8 cellular contexts compared by ENCODE assay signal in the genomic region with DNA sequence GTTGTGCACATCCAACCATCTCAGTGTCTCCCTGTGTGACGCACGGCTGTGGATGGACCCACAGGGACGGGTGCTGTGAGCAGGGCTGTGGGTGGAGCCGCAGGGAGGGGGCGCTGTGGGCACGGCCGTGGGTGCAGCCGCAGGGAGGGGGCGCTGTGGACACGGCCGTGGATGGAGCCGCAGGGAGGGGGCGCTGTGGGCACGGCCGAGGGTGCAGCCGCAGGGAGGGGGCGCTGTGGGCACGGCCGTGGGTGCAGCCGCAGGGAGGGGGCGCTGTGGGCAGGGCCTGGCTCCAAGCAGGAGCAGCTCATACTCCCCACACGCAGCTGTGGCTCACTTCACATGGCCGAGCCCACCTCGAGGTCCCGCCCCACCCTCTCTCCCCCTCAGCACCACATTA. TPM values are rescaled to one million over a fixed set of nuclear protein-coding genes. Genes with fewer than 3 reads are reported as not detected.
DNase-seq lines count a peak whose midpoint lies in the region; ATAC-seq lines count a peak whose summit lies in the region.

No MANE protein-coding gene starts in this region.

- DNase-seq in CD1c-positive myeloid dendritic cell (ENCODE audit: extremely low spot score) (peak; percentile 60), HUDEP-2 (lab: John Stamatoyannopoulos, UW; ENCODE audit: unreplicated experiment in 76 of 76) (peak in 60 of 76 experiments; percentile 3 to 79 (median 48)), globus pallidus (ENCODE audit: low spot score) (peak; percentile 94), pons (ENCODE audit: low spot score) (peak; percentile 73), SIG-M5 treated with dmso at 0.1 percent for 504 hours (lab: John Stamatoyannopoulos, UW; ENCODE audit: unreplicated experiment) (no peak), DMS79 treated with DMSO at 0.1 percent for 48 hours (lab: John Stamatoyannopoulos, UW) (no peak)

- ATAC-seq in GM18868 (IDR thresholded peaks at IDR 0.05; ENCODE audit: unreplicated experiment), result peak; percentile 60
- ATAC-seq in activated T-helper 17 cell treated with anti-CD3 and anti-CD28 coated beads, Interleukin-2, amount 50 U/mL, for 72 hours (replicated peaks), result peak; percentile 77

- no peaks in the 10 kb centered on the region for H3K36me3 Mint-ChIP-seq in activated T-helper 17 cell treated with anti-CD3 and anti-CD28 coated beads, Interleukin-2, amount 50 U/mL, for 72 hours (ENCODE audit: low read depth)

- no peaks in the 10 kb centered on the region for H3K27me3 Mint-ChIP-seq in activated T-helper 17 cell treated with anti-CD3 and anti-CD28 coated beads, Interleukin-2, amount 50 U/mL, for 72 hours

- H3K9me3 Mint-ChIP-seq in activated T-helper 17 cell treated with anti-CD3 and anti-CD28 coated beads, Interleukin-2, amount 50 U/mL, for 72 hours, result no peaks in the 10 kb centered on the region

- H3K4me1 Mint-ChIP-seq in activated T-helper 17 cell treated with anti-CD3 and anti-CD28 coated beads, Interleukin-2, amount 50 U/mL, for 72 hours, result peaks cover 5% of the 10 kb centered on the region

- no peak overlapping the region for H3K4me3 Mint-ChIP-seq in activated T-helper 17 cell treated with anti-CD3 and anti-CD28 coated beads, Interleukin-2, amount 50 U/mL, for 72 hours

- no peak overlapping the region for H3K27ac Mint-ChIP-seq in activated T-helper 17 cell treated with anti-CD3 and anti-CD28 coated beads, Interleukin-2, amount 50 U/mL, for 72 hours

RNA-seq across cellular contexts. Expression of a gene that starts 6.0 kb away (rescaled TPM):
- total RNA-seq in activated T-helper 17 cell treated with anti-CD3 and anti-CD28 coated beads, Interleukin-2, amount 50 U/mL, for 72 hours, result 10 to 100 TPM; 20.9 to 21.7 TPM

RNA-seq across cellular contexts. Expression of a gene that starts 14.7 kb away (rescaled TPM):
- 10 to 100 TPM in 1 of 2 donors, 1 to 10 TPM in 1; 5.0 to 14.8 TPM for total RNA-seq in activated T-helper 17 cell treated with anti-CD3 and anti-CD28 coated beads, Interleukin-2, amount 50 U/mL, for 72 hours

RNA-seq across cellular contexts. Expression of a gene that starts 25.1 kb away (rescaled TPM):
- total RNA-seq in activated T-helper 17 cell treated with anti-CD3 and anti-CD28 coated beads, Interleukin-2, amount 50 U/mL, for 72 hours, result 10 to 100 TPM; 66.4 to 67.5 TPM

RNA-seq across cellular contexts. Expression of a gene that starts 31.3 kb away (rescaled TPM):
- 10 to 100 TPM; 29.1 to 30.4 TPM for total RNA-seq in activated T-helper 17 cell treated with anti-CD3 and anti-CD28 coated beads, Interleukin-2, amount 50 U/mL, for 72 hours

RNA-seq across cellular contexts. Expression of a gene that starts 31.3 kb away (rescaled TPM):
- 10 to 100 TPM; 44.5 to 51.1 TPM for total RNA-seq in activated T-helper 17 cell treated with anti-CD3 and anti-CD28 coated beads, Interleukin-2, amount 50 U/mL, for 72 hours

Comparison
In these comparisons a context has a peak if more than half of its experiments do, and no peak if none do; other contexts are left out.
1. DNase-seq: peak in CD1c-positive myeloid dendritic cell (single experiment), HUDEP-2 (60 of 76), globus pallidus (single experiment) and pons (single experiment); none in SIG-M5 treated with dmso at 0.1 percent for 504 hours (single experiment) and DMS79 treated with DMSO at 0.1 percent for 48 hours (single experiment).